Comparison of ENCODE assay signal across 19 cellular contexts in genomic region chr3:166029507-166029906, GRCh38.
"Had no signal": no experiment of that assay in that cellular context is flagged by ENCODE, and none has a peak within 500 bp of the region (broad histone marks: within the 10 kb centered on the region; RNA-seq: fewer than 3 reads in every experiment).

No MANE protein-coding gene starts in this region.

- H3K4me1 Mint-ChIP-seq: memory B cell had no signal

- H3K4me1 ChIP-seq: esophagus muscularis mucosa, foreskin keratinocyte, gastroesophageal sphincter, heart left ventricle, left lung had no signal

- ATAC-seq: foreskin keratinocyte, gastroesophageal sphincter, left cardiac atrium, left lung, left ventricle myocardium superior had no signal

- H3K27me3 Mint-ChIP-seq: memory B cell had no signal

- DNase-seq: dermis blood vessel endothelial cell; dorsolateral prefrontal cortex; effector CD4-positive, alpha-beta T cell; effector memory CD4-positive, alpha-beta T cell; foreskin keratinocyte; hypothalamus; left cardiac atrium; left ventricle myocardium superior; mammary epithelial cell; mesendoderm; midbrain had no signal

- H3K36me3 ChIP-seq: esophagus muscularis mucosa, gastroesophageal sphincter, heart left ventricle, left lung had no signal

- H3K9me3 ChIP-seq: esophagus muscularis mucosa, gastroesophageal sphincter, heart left ventricle had no signal

- H3K36me3 Mint-ChIP-seq: memory B cell had no signal

- H3K27ac Mint-ChIP-seq: memory B cell had no signal

- H3K4me3 ChIP-seq: coronary artery, dorsolateral prefrontal cortex, esophagus muscularis mucosa, gastroesophageal sphincter, heart left ventricle, hepatocyte, left lung, lung had no signal

- H3K27ac ChIP-seq: coronary artery, dorsolateral prefrontal cortex, esophagus muscularis mucosa, foreskin keratinocyte, gastroesophageal sphincter, heart left ventricle, hepatocyte, left lung had no signal

- H3K27me3 ChIP-seq: dorsolateral prefrontal cortex, esophagus muscularis mucosa, foreskin keratinocyte, gastroesophageal sphincter, heart left ventricle, hepatocyte, left lung had no signal

- H3K4me3 Mint-ChIP-seq: memory B cell had no signal
